Comparison of ENCODE assay signal across 1 cellular context in genomic region chr17:32350662-32351418, GRCh38.
A peak's percentile ranks its signal among the peaks of the same experiment; 100 is the strongest.
TF ChIP-seq lines count a peak whose summit lies in the region.

No MANE protein-coding gene starts in this region.

TF ChIP-seq in K562, 482 proteins besides CTCF, POLR2A, EP300 and RAD21 (continued from another document and continues in another):
- TF ChIP-seq UBTF (IDR thresholded peaks at IDR 0.05; ENCODE audit: borderline replicate concordance in 1 of 2, low read depth in 2 of 2, low read length in 2 of 2): no peak
- TF ChIP-seq ZNF512 (tag; IDR thresholded peaks at IDR 0.05): no peak
- TF ChIP-seq RB1 (IDR thresholded peaks at IDR 0.05; ENCODE audit: low read depth): no peak
- TF ChIP-seq PURB (CRISPR knock-in tag; IDR thresholded peaks at IDR 0.05; ENCODE audit: low read depth): no peak
- no peak for TF ChIP-seq GABPB2 (CRISPR knock-in tag; conservative IDR thresholded peaks at IDR 0.05)
- TF ChIP-seq ZKSCAN8 (CRISPR knock-in tag; IDR thresholded peaks at IDR 0.05): no peak
- no peak for TF ChIP-seq RHOXF2B (CRISPR knock-in tag; conservative IDR thresholded peaks at IDR 0.05)
- no peak for TF ChIP-seq HIVEP1 (CRISPR knock-in tag; IDR thresholded peaks at IDR 0.05)
- TF ChIP-seq ZFX (CRISPR knock-in tag; IDR thresholded peaks at IDR 0.05): no peak
- peak; percentile 66 for TF ChIP-seq HMBOX1 (IDR thresholded peaks at IDR 0.05)
- TF ChIP-seq ZFP91 (CRISPR knock-in tag; IDR thresholded peaks at IDR 0.05): no peak
- TF ChIP-seq STAG1 (CRISPR knock-in tag; IDR thresholded peaks at IDR 0.05; ENCODE audit: borderline replicate concordance): no peak
- no peak for TF ChIP-seq ETS2 (tag; IDR thresholded peaks at IDR 0.05; ENCODE audit: borderline replicate concordance, poor library complexity, severe bottlenecking)
- TF ChIP-seq ZZZ3 (IDR thresholded peaks at IDR 0.05): no peak
- TF ChIP-seq ZNF780A (CRISPR knock-in tag; IDR thresholded peaks at IDR 0.05): no peak
- TF ChIP-seq LEF1 (IDR thresholded peaks at IDR 0.05): 0 out of 2 replicates have a peak, but pooled peaks have one; percentile 5
- TF ChIP-seq SNIP1 (IDR thresholded peaks at IDR 0.05; ENCODE audit: low read depth): no peak
- no peak for TF ChIP-seq ELK1 (CRISPR knock-in tag; IDR thresholded peaks at IDR 0.05)
- TF ChIP-seq NCOA2 (IDR thresholded peaks at IDR 0.05; ENCODE audit: partially characterized antibody in 2 of 2): no peak
- no peak for TF ChIP-seq ZNF280B (CRISPR knock-in tag; IDR thresholded peaks at IDR 0.05)
- no peak for TF ChIP-seq PRPF4 (IDR thresholded peaks at IDR 0.05; ENCODE audit: insufficient read depth, low read depth, low read length, poor library complexity, severe bottlenecking)
- no peak for TF ChIP-seq ZNF609 (CRISPR knock-in tag; IDR thresholded peaks at IDR 0.05; ENCODE audit: borderline replicate concordance)
- no peak for TF ChIP-seq ZNF518B (CRISPR knock-in tag; IDR thresholded peaks at IDR 0.05)
- TF ChIP-seq ZNF407 (IDR thresholded peaks at IDR 0.05; ENCODE audit: low read depth): peak; percentile 49; the same call in 1 of the 2 replicates
- no peak for TF ChIP-seq ZSCAN32 (CRISPR knock-in tag; IDR thresholded peaks at IDR 0.05)
- no peak for TF ChIP-seq SRSF1 (IDR thresholded peaks at IDR 0.05; ENCODE audit: low read depth, low read length)
- TF ChIP-seq FUS (optimal IDR thresholded peaks at IDR 0.05; ENCODE audit: low read depth, low read length): no peak
